8 cellular contexts compared by ENCODE assay signal in genomic region chr20:64077876-64078551, GRCh38. TPM values are rescaled to one million over a fixed set of nuclear protein-coding genes. Genes with fewer than 3 reads are reported as not detected.
DNase-seq lines count a peak whose midpoint lies in the region; ATAC-seq and TF ChIP-seq lines count a peak whose summit lies in the region.

No MANE protein-coding gene starts in this region.

- H3K27ac Mint-ChIP-seq in activated naive CD8-positive, alpha-beta T cell treated with anti-CD3 and anti-CD28 coated beads for 36 hours: peak overlapping the region; percentile 83
- peak overlapping the region in 5 of 6 donors; percentile 91 to 96 (median 94) for H3K27ac Mint-ChIP-seq in naive B cell

- peak; percentile 3 for TF ChIP-seq CTCF in GM12873 (IDR thresholded peaks at IDR 0.05; ENCODE audit: insufficient read depth, low read depth, low read length, missing control alignments)
- no peak for TF ChIP-seq CTCF in OCI-LY3 (IDR thresholded peaks at IDR 0.05; ENCODE audit: low read depth, low read length)

- no peaks in the 10 kb centered on the region for H4K20me1 ChIP-seq in OCI-LY3 (ENCODE audit: insufficient read depth, low read length)

- peaks cover 24% of the 10 kb centered on the region for H3K4me1 Mint-ChIP-seq in activated naive CD8-positive, alpha-beta T cell treated with anti-CD3 and anti-CD28 coated beads for 36 hours
- H3K4me1 Mint-ChIP-seq in naive B cell: peaks cover 45 to 57% (median 54%) of the 10 kb centered on the region in 3 donors

- H2AFZ ChIP-seq in OCI-LY3 (ENCODE audit: low read depth, low read length): no peak overlapping the region

- H3K79me2 ChIP-seq in OCI-LY3 (ENCODE audit: low read length): peaks cover 34% of the 10 kb centered on the region

- peaks cover 33% of the 10 kb centered on the region for H3K4me1 ChIP-seq in OCI-LY3 (ENCODE audit: low read length)

- H3K4me2 ChIP-seq in OCI-LY3 (ENCODE audit: low read length): peak overlapping the region; percentile 99

- DNase-seq in activated naive CD8-positive, alpha-beta T cell treated with anti-CD3 and anti-CD28 coated beads for 36 hours: peak; percentile 66
- DNase-seq in naive B cell (peak; percentile 85), kidney glomerular epithelial cell (lab: John Stamatoyannopoulos, UW) (no peak), NCI-H2227 treated with DMSO at 0.1 percent for 48 hours (lab: John Stamatoyannopoulos, UW) (no peak), LoVo (ENCODE audit: low spot score) (no peak)

- H3K27me3 Mint-ChIP-seq in activated naive CD8-positive, alpha-beta T cell treated with anti-CD3 and anti-CD28 coated beads for 36 hours: peaks cover 16% of the 10 kb centered on the region
- no peaks in the 10 kb centered on the region for H3K27me3 Mint-ChIP-seq in naive B cell

- peaks cover 15% of the 10 kb centered on the region for H3K36me3 ChIP-seq in OCI-LY3 (replicated peaks; ENCODE audit: low read depth, low read length)

- peak overlapping the region; percentile 98 for H3K9ac ChIP-seq in OCI-LY3 (ENCODE audit: low read length)

- ATAC-seq in naive B cell (ENCODE audit: low read depth in 2 of 2): peak; percentile 62 to 64
- ATAC-seq in HG03460 (IDR thresholded peaks at IDR 0.05; ENCODE audit: unreplicated experiment): no peak

- H3K36me3 Mint-ChIP-seq in activated naive CD8-positive, alpha-beta T cell treated with anti-CD3 and anti-CD28 coated beads for 36 hours: peaks cover 5% of the 10 kb centered on the region
- H3K36me3 Mint-ChIP-seq in naive B cell: no peaks in the 10 kb centered on the region

- 0 out of 2 replicates have a peak, but pooled peaks cover 3% of the 10 kb centered on the region for H3K27me3 ChIP-seq in OCI-LY3 (ENCODE audit: low read depth, low read length)

- no peaks in the 10 kb centered on the region for H3K9me3 Mint-ChIP-seq in activated naive CD8-positive, alpha-beta T cell treated with anti-CD3 and anti-CD28 coated beads for 36 hours
- no peaks in the 10 kb centered on the region for H3K9me3 Mint-ChIP-seq in naive B cell

- H3K4me3 ChIP-seq in OCI-LY3 (ENCODE audit: low read length): peak overlapping the region; percentile 91

- peak overlapping the region; percentile 91 for H3K27ac ChIP-seq in OCI-LY3 (ENCODE audit: low read length)

- no peaks in the 10 kb centered on the region for H3K9me3 ChIP-seq in OCI-LY3 (ENCODE audit: insufficient read depth, low read length)

- peak overlapping the region; percentile 92 for H3K4me3 Mint-ChIP-seq in activated naive CD8-positive, alpha-beta T cell treated with anti-CD3 and anti-CD28 coated beads for 36 hours
- peak overlapping the region; percentile 80 to 96 (median 92) for H3K4me3 Mint-ChIP-seq in naive B cell

RNA-seq across cellular contexts. Expression of gene RGS19, which starts 1.3 kb away (rescaled TPM):
- total RNA-seq in activated naive CD8-positive, alpha-beta T cell treated with anti-CD3 and anti-CD28 coated beads for 36 hours: 10 to 100 TPM; 26.4 to 31.8 TPM
- 100 to 1,000 TPM; 112 to 170 (median 132) TPM for polyA plus RNA-seq in naive B cell (ENCODE audit: low read depth in 6 of 6)

RNA-seq across cellular contexts. Expression of gene OPRL1, which starts 1.9 kb away (rescaled TPM):
- under 1 TPM; 0.16 to 0.25 TPM for total RNA-seq in activated naive CD8-positive, alpha-beta T cell treated with anti-CD3 and anti-CD28 coated beads for 36 hours
- 1 to 10 TPM in 5 of 6 donors, under 1 TPM in 1; 0.91 to 3.4 (median 2.3) TPM for polyA plus RNA-seq in naive B cell (ENCODE audit: low read depth in 6 of 6)

RNA-seq across cellular contexts. Expression of gene LKAAEAR1, which starts 6.2 kb away (rescaled TPM):
- total RNA-seq in activated naive CD8-positive, alpha-beta T cell treated with anti-CD3 and anti-CD28 coated beads for 36 hours: under 1 TPM; 0.47 to 0.50 TPM
- under 1 TPM in 1 of 6 donors, not detected in 5; 0.47 TPM for polyA plus RNA-seq in naive B cell (ENCODE audit: low read depth in 6 of 6)

RNA-seq across cellular contexts. Expression of gene TCEA2, which starts 15.0 kb away (rescaled TPM):
- 10 to 100 TPM; 37.8 to 38.6 TPM for total RNA-seq in activated naive CD8-positive, alpha-beta T cell treated with anti-CD3 and anti-CD28 coated beads for 36 hours
- polyA plus RNA-seq in naive B cell (ENCODE audit: low read depth in 6 of 6): 10 to 100 TPM; 30.2 to 51.5 (median 41.4) TPM

RNA-seq across cellular contexts. Expression of gene SOX18, which starts 28.6 kb away (rescaled TPM):
- total RNA-seq in activated naive CD8-positive, alpha-beta T cell treated with anti-CD3 and anti-CD28 coated beads for 36 hours: not detected
- polyA plus RNA-seq in naive B cell (ENCODE audit: low read depth in 6 of 6): not detected

Comparison
In these comparisons a context has a peak if more than half of its experiments do, and no peak if none do; other contexts are left out.
1. DNase-seq: peak in activated naive CD8-positive, alpha-beta T cell treated with anti-CD3 and anti-CD28 coated beads for 36 hours (single experiment) and naive B cell (single experiment); none in kidney glomerular epithelial cell (single experiment), NCI-H2227 treated with DMSO at 0.1 percent for 48 hours (single experiment) and LoVo (single experiment).